In genomic region chr6:13712485-13712990, GRCh38 we compare ENCODE assay signal across 1 cellular context.
TF ChIP-seq lines count a peak whose summit lies in the region.

No MANE protein-coding gene starts in this region.

TF ChIP-seq in HepG2, 621 proteins besides CTCF, POLR2A, EP300 and RAD21 (continued from another document):
- TF ChIP-seq CERS6 (CRISPR knock-in tag; IDR thresholded peaks at IDR 0.05) (no peak), ZNF264 (CRISPR knock-in tag; IDR thresholded peaks at IDR 0.05) (0 out of 2 replicates have a peak, but pooled peaks have one; percentile 13), MAFK (conservative IDR thresholded peaks at IDR 0.05 in 1 of 2, IDR thresholded peaks at IDR 0.05 in 1 of 2; ENCODE audit: low read length in 2 of 2) (peak in 1 of 2 experiments; percentile 34; a peak in 1 of 4 replicates), ZNF296 (CRISPR knock-in tag; conservative IDR thresholded peaks at IDR 0.05) (no peak), THAP11 (CRISPR knock-in tag; IDR thresholded peaks at IDR 0.05) (no peak), ZNF800 (CRISPR knock-in tag; IDR thresholded peaks at IDR 0.05) (0 out of 2 replicates have a peak, but pooled peaks have one; percentile 11), SP140L (CRISPR knock-in tag; IDR thresholded peaks at IDR 0.05; ENCODE audit: borderline replicate concordance) (peak; percentile 16; the same call in 1 of the 2 replicates), XBP1 (CRISPR knock-in tag; IDR thresholded peaks at IDR 0.05) (no peak), ZNF432 (CRISPR knock-in tag; IDR thresholded peaks at IDR 0.05; ENCODE audit: borderline replicate concordance) (no peak), NFATC3 (CRISPR knock-in tag; IDR thresholded peaks at IDR 0.05) (0 out of 2 replicates have a peak, but pooled peaks have one; percentile 1), MAFF (IDR thresholded peaks at IDR 0.05; ENCODE audit: low read depth, low read length) (peak; percentile 51; the same call in 1 of the 2 replicates), ZNF260 (CRISPR knock-in tag; IDR thresholded peaks at IDR 0.05; ENCODE audit: borderline replicate concordance, low read depth) (no peak), SP4 (CRISPR knock-in tag; IDR thresholded peaks at IDR 0.05) (no peak)
TF ChIP-seq in HepG2: peak in this region for 10.
